Comparison of ENCODE assay signal across 20 cellular contexts in genomic region chr3:33577173-33577572, GRCh38.
DNase-seq lines count a peak whose midpoint lies in the region; ATAC-seq and TF ChIP-seq lines count a peak whose summit lies in the region.
"Had no signal": no experiment of that assay in that cellular context is flagged by ENCODE, and none has a peak within 500 bp of the region (broad histone marks: within the 10 kb centered on the region; RNA-seq: fewer than 3 reads in every experiment).

No MANE protein-coding gene starts in this region.

- POLR2A ChIA-PET in WTC11 (lab: Charles Lee), result interaction anchor here (0.6 kb wide), 1 partner anchor 149 kb away, joined by 5 read pairs; no protein-coding TSS in a partner anchor

- H3K36me3 ChIP-seq in HUES48 (ENCODE audit: control insufficient read depth, insufficient read depth, low read length), result peaks cover 20% of the 10 kb centered on the region
- H3K36me3 ChIP-seq in iPS-20b (ENCODE audit: insufficient read depth, low read depth, low read length), result peaks cover 26% of the 10 kb centered on the region

- no peaks in the 10 kb centered on the region for H3K27me3 ChIP-seq in HUES48 (ENCODE audit: control insufficient read depth, insufficient read depth, low read length)
- no peaks in the 10 kb centered on the region for H3K27me3 ChIP-seq in iPS-20b (ENCODE audit: insufficient read depth, low read length)
- H3K27me3 ChIP-seq: BLaER1, Peyer's patch, SJSA1 had no signal

- H3K9me3 Mint-ChIP-seq in WTC11, result no peaks in the 10 kb centered on the region
- H3K9me3 Mint-ChIP-seq: CD4-positive, alpha-beta T cell had no signal

- H3K36me3 Mint-ChIP-seq in WTC11 (peaks cover 16% of the 10 kb centered on the region), T-helper 17 cell (ENCODE audit: low read depth) (peaks cover 3% of the 10 kb centered on the region)

- CTCF ChIA-PET in WTC11 (lab: Charles Lee), result no interaction called here

- H3K9ac ChIP-seq in HUES48 (ENCODE audit: low read depth, low read length) (no peak overlapping the region), iPS-20b (ENCODE audit: low read depth, low read length) (no peak overlapping the region)
- H3K9ac ChIP-seq: BLaER1 had no signal

- H3K9me3 ChIP-seq in HUES48 (ENCODE audit: control insufficient read depth, insufficient read depth, low read length) (no peaks in the 10 kb centered on the region), iPS-20b (ENCODE audit: insufficient read depth, low read depth, low read length) (no peaks in the 10 kb centered on the region), T-helper 17 cell (ENCODE audit: control insufficient read depth, low read length, poor library complexity, severe bottlenecking) (no peaks in the 10 kb centered on the region)
- H3K9me3 ChIP-seq: BLaER1, Peyer's patch, SJSA1 had no signal

- H3K4me1 Mint-ChIP-seq in WTC11 (peaks cover 55% of the 10 kb centered on the region), T-helper 17 cell (no peaks in the 10 kb centered on the region)

- peaks cover 13% of the 10 kb centered on the region for H3K27me3 Mint-ChIP-seq in WTC11 (ENCODE audit: low read depth)
- H3K27me3 Mint-ChIP-seq in T-helper 17 cell, result no peaks in the 10 kb centered on the region
- H3K27me3 Mint-ChIP-seq: CD4-positive, alpha-beta T cell had no signal

- H3K4me1 ChIP-seq in HUES48 (ENCODE audit: control insufficient read depth, insufficient read depth, low read length) (peaks cover 53% of the 10 kb centered on the region), iPS-20b (ENCODE audit: insufficient read depth, low read length) (peaks cover 40% of the 10 kb centered on the region)
- H3K4me1 ChIP-seq: BLaER1, Peyer's patch had no signal

- H3K4me3 Mint-ChIP-seq in WTC11, result no peak overlapping the region; the same call in 1 of the 2 replicates
- no peak overlapping the region for H3K4me3 Mint-ChIP-seq in T-helper 17 cell
- H3K4me3 Mint-ChIP-seq: CD4-positive, alpha-beta T cell had no signal

- DNase-seq in WTC11 (ENCODE audit: low spot score), result no peak
- peak; percentile 88 for DNase-seq in renal cortical epithelial cell (ENCODE audit: low read depth)
- DNase-seq in T-helper 17 cell, result no peak
- no peak for DNase-seq in NCI-H2107 treated with DMSO at 0.1 percent for 48 hours (lab: John Stamatoyannopoulos, UW; ENCODE audit: unreplicated experiment)
- DNase-seq in coronary artery (ENCODE audit: low spot score), result no peak
- DNase-seq: CD4-positive, alpha-beta T cell; DMS153; KG1; NCI-H1092 treated with DMSO at 0.1 percent for 48 hours; NCI-H1436 treated with DMSO at 0.1 percent for 48 hours; NCI-H1930; NCI-H226; NCI-H510A treated with DMSO at 0.1 percent for 48 hours; NCI-H748 treated with DMSO at 0.1 percent for 48 hours; Peyer's patch had no signal

- ATAC-seq in WTC11, result peak; percentile 22
- ATAC-seq in T-helper 17 cell, result no peak
- ATAC-seq in GM21515 (IDR thresholded peaks at IDR 0.05; ENCODE audit: unreplicated experiment), result no peak

- TF ChIP-seq CTCF in WTC11 (IDR thresholded peaks at IDR 0.05), result no peak
- no peak for TF ChIP-seq CTCF in coronary artery (IDR thresholded peaks at IDR 0.05)

- H3K4me3 ChIP-seq in HUES48 (ENCODE audit: low read depth, low read length) (no peak overlapping the region), iPS-20b (ENCODE audit: low read length) (peak overlapping the region; percentile 2; the same call in 1 of the 2 replicates), coronary artery (no peak overlapping the region)
- H3K4me3 ChIP-seq: BLaER1, Peyer's patch, SJSA1 had no signal

- H3K27ac Mint-ChIP-seq in WTC11, result no peak overlapping the region; the same call in 1 of the 2 replicates
- H3K27ac Mint-ChIP-seq in T-helper 17 cell, result no peak overlapping the region
- H3K27ac Mint-ChIP-seq: CD4-positive, alpha-beta T cell had no signal

- H3K27ac ChIP-seq in HUES48 (ENCODE audit: low read depth, low read length) (peak overlapping the region; percentile 98), iPS-20b (ENCODE audit: low read length) (no peak overlapping the region), coronary artery (no peak overlapping the region)
- H3K27ac ChIP-seq: BLaER1, Peyer's patch had no signal

TF ChIP-seq in WTC11, 78 proteins besides CTCF, POLR2A, EP300 and RAD21 (continues in another document):
- TF ChIP-seq AFF4 (CRISPR knock-in tag; IDR thresholded peaks at IDR 0.05; ENCODE audit: borderline replicate concordance), result no peak
- no peak for TF ChIP-seq HMGXB4 (CRISPR knock-in tag; IDR thresholded peaks at IDR 0.05)
- no peak for TF ChIP-seq MAX (CRISPR knock-in tag; IDR thresholded peaks at IDR 0.05)
- no peak for TF ChIP-seq NFYB (CRISPR knock-in tag; conservative IDR thresholded peaks at IDR 0.05; ENCODE audit: low read depth)
- TF ChIP-seq NFE2L1 (CRISPR knock-in tag; IDR thresholded peaks at IDR 0.05), result no peak
- TF ChIP-seq ZBTB43 (CRISPR knock-in tag; IDR thresholded peaks at IDR 0.05), result no peak
